Comparison of ENCODE assay signal across 1 cellular context in the genomic region with DNA sequence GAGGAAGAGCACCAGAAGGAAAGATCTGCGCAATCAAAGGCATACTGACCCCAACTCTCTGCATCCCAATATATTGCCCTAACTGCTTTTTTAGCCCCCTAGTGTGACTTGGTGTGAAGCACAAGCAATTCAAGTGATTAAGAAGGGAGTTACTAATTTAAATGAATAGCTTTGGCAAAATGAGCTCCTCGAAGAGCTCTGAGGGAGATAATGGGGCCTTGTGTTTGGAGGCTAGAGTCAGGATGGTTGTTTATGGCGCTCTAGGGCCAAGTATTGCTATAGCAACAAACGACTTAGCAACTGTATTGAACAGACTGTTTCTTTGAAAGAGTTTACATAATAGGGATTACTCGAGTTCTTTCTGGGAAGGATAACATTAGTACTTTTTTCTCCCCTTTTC.
TF ChIP-seq lines count a peak whose summit lies in the region.

No MANE protein-coding gene starts in this region.

TF ChIP-seq in HCT116, 20 proteins besides CTCF, POLR2A, EP300 and RAD21 (continued from another document):
- TF ChIP-seq, protein P1, sequence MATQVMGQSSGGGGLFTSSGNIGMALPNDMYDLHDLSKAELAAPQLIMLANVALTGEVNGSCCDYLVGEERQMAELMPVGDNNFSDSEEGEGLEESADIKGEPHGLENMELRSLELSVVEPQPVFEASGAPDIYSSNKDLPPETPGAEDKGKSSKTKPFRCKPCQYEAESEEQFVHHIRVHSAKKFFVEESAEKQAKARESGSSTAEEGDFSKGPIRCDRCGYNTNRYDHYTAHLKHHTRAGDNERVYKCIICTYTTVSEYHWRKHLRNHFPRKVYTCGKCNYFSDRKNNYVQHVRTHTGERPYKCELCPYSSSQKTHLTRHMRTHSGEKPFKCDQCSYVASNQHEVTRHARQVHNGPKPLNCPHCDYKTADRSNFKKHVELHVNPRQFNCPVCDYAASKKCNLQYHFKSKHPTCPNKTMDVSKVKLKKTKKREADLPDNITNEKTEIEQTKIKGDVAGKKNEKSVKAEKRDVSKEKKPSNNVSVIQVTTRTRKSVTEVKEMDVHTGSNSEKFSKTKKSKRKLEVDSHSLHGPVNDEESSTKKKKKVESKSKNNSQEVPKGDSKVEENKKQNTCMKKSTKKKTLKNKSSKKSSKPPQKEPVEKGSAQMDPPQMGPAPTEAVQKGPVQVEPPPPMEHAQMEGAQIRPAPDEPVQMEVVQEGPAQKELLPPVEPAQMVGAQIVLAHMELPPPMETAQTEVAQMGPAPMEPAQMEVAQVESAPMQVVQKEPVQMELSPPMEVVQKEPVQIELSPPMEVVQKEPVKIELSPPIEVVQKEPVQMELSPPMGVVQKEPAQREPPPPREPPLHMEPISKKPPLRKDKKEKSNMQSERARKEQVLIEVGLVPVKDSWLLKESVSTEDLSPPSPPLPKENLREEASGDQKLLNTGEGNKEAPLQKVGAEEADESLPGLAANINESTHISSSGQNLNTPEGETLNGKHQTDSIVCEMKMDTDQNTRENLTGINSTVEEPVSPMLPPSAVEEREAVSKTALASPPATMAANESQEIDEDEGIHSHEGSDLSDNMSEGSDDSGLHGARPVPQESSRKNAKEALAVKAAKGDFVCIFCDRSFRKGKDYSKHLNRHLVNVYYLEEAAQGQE (IDR thresholded peaks at IDR 0.05; ENCODE audit: low read depth) = no peak
- TF ChIP-seq EZH2phosphoT487 (IDR thresholded peaks at IDR 0.05; ENCODE audit: borderline replicate concordance) (no peak), EGR1 (IDR thresholded peaks at IDR 0.05; ENCODE audit: low read depth) (no peak), SP1 (IDR thresholded peaks at IDR 0.05; ENCODE audit: low read depth) (no peak), POLR2AphosphoS5 (IDR thresholded peaks at IDR 0.05; ENCODE audit: low read depth, low read length) (no peak), JUND (IDR thresholded peaks at IDR 0.05) (no peak), ZNF274 (IDR thresholded peaks at IDR 0.05; ENCODE audit: low read depth, low read length) (no peak), FOSL1 (IDR thresholded peaks at IDR 0.05; ENCODE audit: low read depth) (no peak), CEBPB (IDR thresholded peaks at IDR 0.05; ENCODE audit: low read depth) (no peak)
- TF ChIP-seq, protein P2, sequence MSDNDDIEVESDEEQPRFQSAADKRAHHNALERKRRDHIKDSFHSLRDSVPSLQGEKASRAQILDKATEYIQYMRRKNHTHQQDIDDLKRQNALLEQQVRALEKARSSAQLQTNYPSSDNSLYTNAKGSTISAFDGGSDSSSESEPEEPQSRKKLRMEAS (IDR thresholded peaks at IDR 0.05) = no peak
